In the genomic region with DNA sequence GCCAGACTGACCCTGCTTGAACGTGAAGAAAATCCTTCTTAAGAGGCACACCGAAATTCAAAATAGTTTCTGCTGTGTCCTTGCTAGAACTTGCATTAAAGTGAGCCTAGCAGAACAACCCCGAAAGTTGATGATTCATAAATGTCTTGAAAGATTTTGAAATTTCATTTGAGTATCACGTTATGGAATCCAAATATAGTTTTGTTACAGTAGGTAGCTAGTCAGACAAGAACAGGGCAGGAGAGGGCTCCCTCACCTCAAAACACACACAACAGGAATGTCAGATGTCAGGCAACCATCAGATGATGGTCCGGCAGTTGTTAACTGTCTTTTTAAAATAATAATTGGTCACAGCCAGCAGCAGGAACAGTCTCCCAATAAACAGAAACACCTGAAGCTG, we compare ENCODE assay signal across 20 cellular contexts.
"Had no signal": no experiment of that assay in that cellular context is flagged by ENCODE, and none has a peak within 500 bp of the region (broad histone marks: within the 10 kb centered on the region; RNA-seq: fewer than 3 reads in every experiment).

No MANE protein-coding gene starts in this region.

- H3K27me3 Mint-ChIP-seq: dendritic cell treated with granulocyte-macrophage colony-stimulating factor and Interleukin-4, amounts not matched to agents 40 ng/mL and 50 ng/mL, for 4 days; effector memory CD8-positive, alpha-beta T cell; memory B cell; naive thymus-derived CD4-positive, alpha-beta T cell had no signal

- H3K4me1 Mint-ChIP-seq: memory B cell; naive thymus-derived CD4-positive, alpha-beta T cell had no signal

- H3K27ac ChIP-seq: colonic mucosa, esophagus muscularis mucosa, gastrocnemius medialis, heart right ventricle, left lung, lower lobe of right lung had no signal

- H3K4me3 Mint-ChIP-seq: dendritic cell treated with granulocyte-macrophage colony-stimulating factor and Interleukin-4, amounts not matched to agents 40 ng/mL and 50 ng/mL, for 4 days; effector memory CD8-positive, alpha-beta T cell; endodermal cell; memory B cell; naive thymus-derived CD4-positive, alpha-beta T cell had no signal

- H3K27ac Mint-ChIP-seq: dendritic cell treated with granulocyte-macrophage colony-stimulating factor and Interleukin-4, amounts not matched to agents 40 ng/mL and 50 ng/mL, for 4 days; effector memory CD8-positive, alpha-beta T cell; endodermal cell; memory B cell; naive thymus-derived CD4-positive, alpha-beta T cell had no signal

- H3K4me1 ChIP-seq: colonic mucosa, esophagus muscularis mucosa, gastrocnemius medialis, heart right ventricle, left lung, lower lobe of right lung had no signal

- H3K4me3 ChIP-seq: colonic mucosa, esophagus muscularis mucosa, gastrocnemius medialis, heart right ventricle, left lung, lower lobe of right lung had no signal

- H3K36me3 Mint-ChIP-seq: memory B cell; naive thymus-derived CD4-positive, alpha-beta T cell had no signal

- DNase-seq: colonic mucosa; cortex of kidney; effector CD8-positive, alpha-beta T cell; effector memory CD8-positive, alpha-beta T cell; endodermal cell; foreskin melanocyte; gastrocnemius medialis; glutamatergic neuron; heart right ventricle; hippocampal formation; left cardiac atrium; left lung; left ventricle myocardium superior; lower lobe of right lung; mesendoderm; midbrain; naive thymus-derived CD4-positive, alpha-beta T cell had no signal

- H3K36me3 ChIP-seq: colonic mucosa, esophagus muscularis mucosa, gastrocnemius medialis, heart right ventricle, left lung, lower lobe of right lung had no signal

- H3K9me3 ChIP-seq: colonic mucosa, esophagus muscularis mucosa, gastrocnemius medialis, lower lobe of right lung had no signal

- H3K27me3 ChIP-seq: colonic mucosa, esophagus muscularis mucosa, gastrocnemius medialis, heart right ventricle, left lung had no signal

- ATAC-seq: effector memory CD8-positive, alpha-beta T cell; gastrocnemius medialis; heart right ventricle; left cardiac atrium; left lung; left ventricle myocardium superior; lower lobe of right lung; naive thymus-derived CD4-positive, alpha-beta T cell had no signal
